In the genomic region with DNA sequence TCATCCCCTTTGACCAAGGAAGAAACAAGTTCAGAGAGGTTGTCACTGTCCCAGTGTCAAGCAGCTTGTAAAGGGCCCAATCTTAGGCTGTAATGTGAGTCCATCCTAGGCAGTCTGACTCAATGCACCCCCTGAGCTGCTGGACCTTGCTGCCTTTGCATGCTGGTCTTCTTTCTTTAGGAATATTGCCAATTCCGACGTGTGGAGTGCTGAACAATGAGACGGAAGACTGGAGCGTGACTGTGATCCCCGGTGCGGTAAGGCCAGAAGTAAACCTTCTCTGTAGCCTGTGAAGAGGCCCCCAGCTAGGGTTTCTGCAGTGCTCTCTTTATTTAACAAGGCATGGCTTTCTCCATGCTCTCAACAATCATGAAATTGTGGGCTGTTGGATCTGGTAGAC, we compare ENCODE assay signal across 7 cellular contexts. TPM values are rescaled to one million over a fixed set of nuclear protein-coding genes. Genes with fewer than 3 reads are reported as not detected.
DNase-seq lines count a peak whose midpoint lies in the region; ATAC-seq, FAIRE-seq and TF ChIP-seq lines count a peak whose summit lies in the region.
"Had no signal": no experiment of that assay in that cellular context is flagged by ENCODE, and none has a peak within 500 bp of the region (broad histone marks: within the 10 kb centered on the region; RNA-seq: fewer than 3 reads in every experiment).

No MANE protein-coding gene starts in this region.

- H3K9ac ChIP-seq in kidney (ENCODE audit: low read length in 2 of 2) = peak overlapping the region; percentile 1 to 66

- no peak for FAIRE-seq in kidney (lab: Jason Lieb, UNC)

- H3K27ac ChIP-seq in RWPE2 (ENCODE audit: poor library complexity, severe bottlenecking) (no peak overlapping the region), kidney (ENCODE audit: low read depth in 2 of 2, low read length in 2 of 2) (no peak overlapping the region)

- no peaks in the 10 kb centered on the region for H3K4me1 ChIP-seq in RWPE2 (ENCODE audit: insufficient read depth, poor library complexity, severe bottlenecking)
- peaks cover 0 to 11% of the 10 kb centered on the region in 2 donors for H3K4me1 ChIP-seq in kidney (ENCODE audit: control insufficient read depth in 1 of 2, insufficient read depth in 1 of 2, low read depth in 1 of 2, low read length in 2 of 2)

- no peak for ATAC-seq in RWPE2 (ENCODE audit: low read depth)

- TF ChIP-seq CTCF in AG09309 (IDR thresholded peaks at IDR 0.05; ENCODE audit: control insufficient read depth, insufficient read depth, low read depth, low read length, missing control alignments) (no peak), RWPE2 (IDR thresholded peaks at IDR 0.05; ENCODE audit: poor library complexity, severe bottlenecking) (no peak), kidney (IDR thresholded peaks at IDR 0.05; ENCODE audit: borderline replicate concordance, extremely low read depth, insufficient read depth) (no peak)

- H3K4me3 ChIP-seq in AG09309 (ENCODE audit: control insufficient read depth, low read depth, low read length) = peak overlapping the region; percentile 88
- H3K4me3 ChIP-seq in RWPE2 (ENCODE audit: severe bottlenecking) = peak overlapping the region; percentile 62
- H3K4me3 ChIP-seq in kidney (ENCODE audit: low read length in 2 of 2) = peak overlapping the region; percentile 92 to 95

- DNase-seq in AG09309 (ENCODE audit: low read depth) (peak; percentile 3), RWPE2 (ENCODE audit: low spot score) (no peak), kidney (no peak), NCI-H187 treated with DMSO at 0.1 percent for 48 hours (lab: John Stamatoyannopoulos, UW) (no peak), HPDE6-E6E7 (ENCODE audit: extremely low spot score) (no peak)
- DNase-seq in NK-92 treated with Interleukin-12 subunit alpha and Interleukin-12 subunit beta, amount 100 ng/mL, for 24 hours (lab: John Stamatoyannopoulos, UW) = no peak
- DNase-seq: SIG-M5 had no signal

- no peaks in the 10 kb centered on the region for H3K27me3 ChIP-seq in RWPE2 (ENCODE audit: insufficient read depth, poor library complexity, severe bottlenecking)

- H3K9me3 ChIP-seq in RWPE2 (ENCODE audit: severe bottlenecking) (no peaks in the 10 kb centered on the region), kidney (ENCODE audit: control insufficient read depth in 1 of 2, low read length in 2 of 2) (no peaks in the 10 kb centered on the region)

- H3K36me3 ChIP-seq in RWPE2 (ENCODE audit: low read depth) = peaks cover 25% of the 10 kb centered on the region
- peaks cover 4 to 7% of the 10 kb centered on the region in 2 donors for H3K36me3 ChIP-seq in kidney (ENCODE audit: control insufficient read depth in 1 of 2, insufficient read depth in 2 of 2, low read length in 2 of 2)

- intact Hi-C loops in kidney (cut with DNase I) = no loop called here

RNA-seq across cellular contexts. Expression of gene TCTN2, which starts 1.0 kb away (rescaled TPM):
- total RNA-seq in kidney = 31.6 TPM
- 12.5 TPM for polyA plus RNA-seq in kidney (ENCODE audit: insufficient read depth, low read depth, low replicate concordance)

RNA-seq across cellular contexts. Expression of gene GTF2H3, which starts 38.2 kb away (rescaled TPM):
- 21.1 TPM for total RNA-seq in kidney
- polyA plus RNA-seq in kidney (ENCODE audit: insufficient read depth, low read depth, low replicate concordance) = 7.7 TPM

RNA-seq across cellular contexts. Expression of gene EIF2B1, which starts 38.4 kb away (rescaled TPM):
- total RNA-seq in kidney = 48.0 TPM
- 25.0 TPM for polyA plus RNA-seq in kidney (ENCODE audit: insufficient read depth, low read depth, low replicate concordance)

RNA-seq across cellular contexts. Expression of gene ATP6V0A2, which starts 40.3 kb away (rescaled TPM):
- 26.8 TPM for total RNA-seq in kidney
- 4.0 TPM for polyA plus RNA-seq in kidney (ENCODE audit: insufficient read depth, low read depth, low replicate concordance)
